Comparison of ENCODE assay signal across 11 cellular contexts in genomic region chr15:39578851-39579486, GRCh38. TPM values are rescaled to one million over a fixed set of nuclear protein-coding genes. Genes with fewer than 3 reads are reported as not detected.
A peak's percentile ranks its signal among the peaks of the same experiment; 100 is the strongest.
DNase-seq lines count a peak whose midpoint lies in the region; ATAC-seq and TF ChIP-seq lines count a peak whose summit lies in the region.
"Had no signal": no experiment of that assay in that cellular context is flagged by ENCODE, and none has a peak within 500 bp of the region (broad histone marks: within the 10 kb centered on the region; RNA-seq: fewer than 3 reads in every experiment).

No MANE protein-coding gene starts in this region.

- H3K36me3 ChIP-seq in HUES6 (ENCODE audit: control insufficient read depth, insufficient read depth, low read length) (peaks cover 18% of the 10 kb centered on the region), brain microvascular endothelial cell (replicated peaks) (peaks cover 17% of the 10 kb centered on the region), kidney epithelial cell (ENCODE audit: control insufficient read depth, insufficient read depth, low read length) (no peaks in the 10 kb centered on the region), stomach (peaks cover 9 to 23% (median 20%) of the 10 kb centered on the region in 4 donors), MG63 (peaks cover 30% of the 10 kb centered on the region)

- peak overlapping the region; percentile 29; the same call in 1 of the 2 replicates for H3K27ac ChIP-seq in HUES6 (ENCODE audit: low read depth, low read length)
- peak overlapping the region; percentile 92 for H3K27ac ChIP-seq in brain microvascular endothelial cell
- peak overlapping the region in 4 of 5 donors; percentile 78 to 96 (median 95) for H3K27ac ChIP-seq in stomach

- H3K4me3 ChIP-seq in HUES6 (ENCODE audit: low read depth, low read length) (peak overlapping the region; percentile 79), brain microvascular endothelial cell (ENCODE audit: low read depth, low read length) (no peak overlapping the region), kidney epithelial cell (ENCODE audit: low read depth, low read length) (no peak overlapping the region), stomach (peak overlapping the region in 3 of 4 donors; percentile 54 to 76 (median 61)), MG63 (no peak overlapping the region; the same call in 1 of the 2 replicates)
- H3K4me3 ChIP-seq: mucosa of descending colon had no signal

- H3K9me3 ChIP-seq in HUES6 (ENCODE audit: control insufficient read depth, insufficient read depth, low read depth, low read length) (no peaks in the 10 kb centered on the region), stomach (no peaks in the 10 kb centered on the region), MG63 (no peaks in the 10 kb centered on the region)
- H3K9me3 ChIP-seq: mucosa of descending colon had no signal

- 0 out of 2 replicates have a peak, but pooled peaks cover 3% of the 10 kb centered on the region for H3K27me3 ChIP-seq in HUES6 (ENCODE audit: control insufficient read depth, insufficient read depth, low read length)
- H3K27me3 ChIP-seq in brain microvascular endothelial cell (replicated peaks): no peaks in the 10 kb centered on the region
- no peaks in the 10 kb centered on the region for H3K27me3 ChIP-seq in kidney epithelial cell (ENCODE audit: control insufficient read depth, insufficient read depth, low read length)
- peaks cover 0 to 14% (median 4%) of the 10 kb centered on the region in 3 donors for H3K27me3 ChIP-seq in stomach
- H3K27me3 ChIP-seq in MG63: no peaks in the 10 kb centered on the region

- intact Hi-C loops in stomach (cut with DNase I; ENCODE audit: low total_unique reads): no loop called here

- TF ChIP-seq CTCF in brain microvascular endothelial cell (IDR thresholded peaks at IDR 0.05; ENCODE audit: low read depth, low read length, missing control alignments) (peak; percentile 56), kidney epithelial cell (IDR thresholded peaks at IDR 0.05; ENCODE audit: insufficient read depth, low read length, poor library complexity, severe bottlenecking) (peak; percentile 16), stomach (IDR thresholded peaks at IDR 0.05) (no peak)

- peak overlapping the region; percentile 96 for H3K9ac ChIP-seq in HUES6 (ENCODE audit: low read length)

- H3K4me1 ChIP-seq in HUES6 (ENCODE audit: control insufficient read depth, insufficient read depth, low read length): peaks cover 20% of the 10 kb centered on the region
- peaks cover 9 to 55% (median 44%) of the 10 kb centered on the region in 4 donors for H3K4me1 ChIP-seq in stomach

- TF ChIP-seq POLR2A in stomach (IDR thresholded peaks at IDR 0.05): no peak

- TF ChIP-seq EP300 in stomach (IDR thresholded peaks at IDR 0.05): no peak

- 48 to 68% (median 59%) methylated on average over 5 of the region's 5 CpGs for WGBS in stomach, 5 donors

- ATAC-seq in HG02870 (IDR thresholded peaks at IDR 0.05; ENCODE audit: unreplicated experiment): no peak
- ATAC-seq: mucosa of descending colon had no signal

- in situ Hi-C loops in brain microvascular endothelial cell (cut with HindIII; ENCODE audit: low pct_ligation_motif_present, low sequenced_read_pairs): no loop called here

- DNase-seq in brain microvascular endothelial cell (no peak), kidney epithelial cell (ENCODE audit: low read depth) (no peak), stomach (no peak), MG63 (no peak)
- DNase-seq in activated CD8-positive, alpha-beta memory T cell treated with anti-CD3 and anti-CD28 coated beads, Interleukin-2, amount 50 U/mL, for 4 hours: no peak
- DNase-seq: amniotic stem cell, MV-4-11, SW 1271 had no signal

RNA-seq across cellular contexts. Expression of gene THBS1, which starts 1.9 kb away (rescaled TPM):
- total RNA-seq in kidney epithelial cell: 67.3 and 84.0 TPM in 2 replicates
- total RNA-seq in stomach: 100 to 1,000 TPM; 112 to 842 (median 505) TPM
- 10 to 100 TPM; 12.9 to 18.2 (median 16.0) TPM for polyA plus RNA-seq in stomach
- total RNA-seq in MG63 (2014; rRNA removed; shearing (Covaris generic); ENCODE audit: low replicate concordance): 335 and 364 TPM in 2 replicates

Comparison
In these comparisons a context has a peak if more than half of its experiments do, and no peak if none do; other contexts are left out.
1. H3K27ac ChIP-seq: peak in every context shown above with its lines; median percentile 95 in stomach; 92 in brain microvascular endothelial cell; 29 in HUES6.
2. H3K4me3 ChIP-seq: peak in HUES6 (single experiment) and stomach (3 of 4); none in brain microvascular endothelial cell (single experiment), kidney epithelial cell (single experiment) and MG63 (single experiment).
3. CTCF ChIP-seq: peak in brain microvascular endothelial cell (single experiment) and kidney epithelial cell (single experiment); none in stomach (0 of 7).